Comparison of ENCODE assay signal across 9 cellular contexts in the genomic region with DNA sequence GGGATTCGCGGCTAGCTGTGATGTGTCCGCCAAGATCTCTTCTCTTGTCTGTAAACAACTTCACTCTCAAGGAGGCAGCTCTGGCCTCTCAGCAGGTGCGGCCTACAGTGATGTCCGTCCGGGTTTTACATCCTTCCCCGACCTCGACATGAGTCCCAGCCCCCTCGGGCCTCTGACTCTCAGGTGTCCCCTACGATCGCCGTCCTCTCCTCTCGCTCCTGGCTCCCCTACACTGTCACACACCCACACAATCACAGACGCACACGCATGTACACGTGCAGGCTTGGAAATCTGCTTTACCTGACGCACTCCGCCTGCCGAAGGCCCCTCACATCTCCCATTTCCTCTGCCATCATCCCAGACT. TPM values are rescaled to one million over a fixed set of nuclear protein-coding genes. Genes with fewer than 3 reads are reported as not detected.
DNase-seq lines count a peak whose midpoint lies in the region; ATAC-seq and TF ChIP-seq lines count a peak whose summit lies in the region.
"Had no signal": no experiment of that assay in that cellular context is flagged by ENCODE, and none has a peak within 500 bp of the region (broad histone marks: within the 10 kb centered on the region; RNA-seq: fewer than 3 reads in every experiment).

No MANE protein-coding gene starts in this region.

- no peaks in the 10 kb centered on the region for H3K27me3 Mint-ChIP-seq in activated T-cell treated with anti-CD3 and anti-CD28 coated beads, Interleukin-2, amount 50 U/mL, for 4 hours (ENCODE audit: low read depth)
- H3K27me3 Mint-ChIP-seq in activated T-helper 17 cell treated with anti-CD3 and anti-CD28 coated beads, Interleukin-2, amount 50 U/mL, for 72 hours, result no peaks in the 10 kb centered on the region

- H3K9me3 Mint-ChIP-seq in activated T-cell treated with anti-CD3 and anti-CD28 coated beads, Interleukin-2, amount 50 U/mL, for 4 hours, result no peaks in the 10 kb centered on the region
- H3K9me3 Mint-ChIP-seq in activated T-helper 17 cell treated with anti-CD3 and anti-CD28 coated beads, Interleukin-2, amount 50 U/mL, for 72 hours, result no peaks in the 10 kb centered on the region

- H3K27me3 ChIP-seq in iPS DF 6.9 (ENCODE audit: control insufficient read depth, insufficient read depth, low read length), result peaks cover 2% of the 10 kb centered on the region; the same call in 1 of the 2 replicates
- no peaks in the 10 kb centered on the region for H3K27me3 ChIP-seq in smooth muscle cell (ENCODE audit: low read depth)

- H4K20me1 ChIP-seq in smooth muscle cell (ENCODE audit: low read depth), result no peaks in the 10 kb centered on the region

- no peaks in the 10 kb centered on the region for H3K79me2 ChIP-seq in smooth muscle cell (ENCODE audit: low read depth)

- no peaks in the 10 kb centered on the region for H3K4me1 ChIP-seq in iPS DF 6.9 (ENCODE audit: control insufficient read depth, insufficient read depth, low read length)
- peaks cover 24% of the 10 kb centered on the region for H3K4me1 ChIP-seq in smooth muscle cell (ENCODE audit: low read depth)

- no peak for ATAC-seq in activated T-cell treated with anti-CD3 and anti-CD28 coated beads, Interleukin-2, amount 50 U/mL, for 4 hours
- ATAC-seq in activated T-helper 17 cell treated with anti-CD3 and anti-CD28 coated beads, Interleukin-2, amount 50 U/mL, for 72 hours (replicated peaks), result no peak
- no peak for ATAC-seq in GM18907 (IDR thresholded peaks at IDR 0.05; ENCODE audit: unreplicated experiment)

- H2AFZ ChIP-seq in smooth muscle cell (ENCODE audit: low read depth), result peak overlapping the region; percentile 99

- peak overlapping the region; percentile 89 for H3K4me3 Mint-ChIP-seq in activated T-cell treated with anti-CD3 and anti-CD28 coated beads, Interleukin-2, amount 50 U/mL, for 4 hours
- peak overlapping the region; percentile 83 for H3K4me3 Mint-ChIP-seq in activated T-helper 17 cell treated with anti-CD3 and anti-CD28 coated beads, Interleukin-2, amount 50 U/mL, for 72 hours

- H3K9ac ChIP-seq in smooth muscle cell (ENCODE audit: low read depth), result peak overlapping the region; percentile 82

- no peak for TF ChIP-seq CTCF in smooth muscle cell (IDR thresholded peaks at IDR 0.05; ENCODE audit: borderline replicate concordance, insufficient read depth, poor library complexity, severe bottlenecking)

- no CpG with 5 or more reads among the region's 19 CpGs for WGBS in iPS DF 6.9 (ENCODE audit: insufficient coverage, insufficient read length)
- 28% methylated on average over 19 of the region's 19 CpGs for WGBS in smooth muscle cell (ENCODE audit: low lambda C conversion rate)

- H3K36me3 ChIP-seq in iPS DF 6.9 (ENCODE audit: control insufficient read depth, insufficient read depth, low read length) (no peaks in the 10 kb centered on the region), smooth muscle cell (ENCODE audit: low read depth) (no peaks in the 10 kb centered on the region)

- peak overlapping the region; percentile 99 for H3K4me2 ChIP-seq in smooth muscle cell

- no peaks in the 10 kb centered on the region for H3K9me3 ChIP-seq in iPS DF 6.9 (ENCODE audit: control insufficient read depth, insufficient read depth, low read length)
- no peaks in the 10 kb centered on the region for H3K9me3 ChIP-seq in smooth muscle cell (replicated peaks; ENCODE audit: low read depth)

- DNase-seq in activated T-cell treated with anti-CD3 and anti-CD28 coated beads, Interleukin-2, amount 50 U/mL, for 4 hours, result no peak
- DNase-seq in activated T-cell treated with anti-CD3 and anti-CD28 coated beads, Interleukin-2, amount 50 U/mL, for 48 hours, result no peak
- no peak for DNase-seq in iPS DF 6.9 (ENCODE audit: low read depth, low spot score)
- DNase-seq in smooth muscle cell (lab: John Stamatoyannopoulos, UW; ENCODE audit: unreplicated experiment), result no peak
- no peak for DNase-seq in stimulated activated CD4-positive, alpha-beta T cell treated with anti-CD3 and anti-CD28 coated beads, Interleukin-2, amount 100 ng/mL, for 48 hours
- DNase-seq in activated CD4-positive, alpha-beta T cell treated with anti-CD3 and anti-CD28 coated beads, Interleukin-2, amount 50 U/mL, for 1 hour, result no peak

- H3K4me1 Mint-ChIP-seq in activated T-cell treated with anti-CD3 and anti-CD28 coated beads, Interleukin-2, amount 50 U/mL, for 4 hours (ENCODE audit: low read depth), result peaks cover 13% of the 10 kb centered on the region
- peaks cover 5% of the 10 kb centered on the region for H3K4me1 Mint-ChIP-seq in activated T-helper 17 cell treated with anti-CD3 and anti-CD28 coated beads, Interleukin-2, amount 50 U/mL, for 72 hours

- H3K4me3 ChIP-seq in iPS DF 6.9 (ENCODE audit: low read length), result peak overlapping the region; percentile 73
- H3K4me3 ChIP-seq in smooth muscle cell, result peak overlapping the region; percentile 72

- no peak overlapping the region for H3K27ac ChIP-seq in iPS DF 6.9 (ENCODE audit: low read length)
- peak overlapping the region; percentile 62 for H3K27ac ChIP-seq in smooth muscle cell (ENCODE audit: low read depth)

- H3K36me3 Mint-ChIP-seq in activated T-cell treated with anti-CD3 and anti-CD28 coated beads, Interleukin-2, amount 50 U/mL, for 4 hours (ENCODE audit: insufficient read depth), result no peaks in the 10 kb centered on the region
- no peaks in the 10 kb centered on the region for H3K36me3 Mint-ChIP-seq in activated T-helper 17 cell treated with anti-CD3 and anti-CD28 coated beads, Interleukin-2, amount 50 U/mL, for 72 hours (ENCODE audit: low read depth)

- H3F3A ChIP-seq in smooth muscle cell (ENCODE audit: low read depth), result peaks cover 15% of the 10 kb centered on the region

- H3K27ac Mint-ChIP-seq in activated T-helper 17 cell treated with anti-CD3 and anti-CD28 coated beads, Interleukin-2, amount 50 U/mL, for 72 hours, result peak overlapping the region; percentile 73

RNA-seq across cellular contexts. Expression of gene RSPH1, which starts 0.8 kb away (rescaled TPM):
- not detected for total RNA-seq in activated T-cell treated with anti-CD3 and anti-CD28 coated beads, Interleukin-2, amount 50 U/mL, for 4 hours
- total RNA-seq in activated T-helper 17 cell treated with anti-CD3 and anti-CD28 coated beads, Interleukin-2, amount 50 U/mL, for 72 hours, result under 1 TPM in 1 of 2 donors, not detected in 1; 0.82 TPM
- total RNA-seq in smooth muscle cell, result 0.13 TPM in 1 of 2 replicates, not detected in the other
- polyA plus RNA-seq in smooth muscle cell, result 0.16 TPM in 1 of 2 replicates, not detected in the other
- total RNA-seq: dermis microvascular lymphatic vessel endothelial cell had no signal

RNA-seq across cellular contexts. Expression of gene SLC37A1, which starts 16.8 kb away (rescaled TPM):
- total RNA-seq in activated T-cell treated with anti-CD3 and anti-CD28 coated beads, Interleukin-2, amount 50 U/mL, for 4 hours, result 10 to 100 TPM; 16.3 to 22.1 (median 20.2) TPM
- 10 to 100 TPM in 1 of 2 donors, 1 to 10 TPM in 1; 3.8 to 17.7 TPM for total RNA-seq in activated T-helper 17 cell treated with anti-CD3 and anti-CD28 coated beads, Interleukin-2, amount 50 U/mL, for 72 hours
- 18.0 and 19.4 TPM in 2 replicates for total RNA-seq in smooth muscle cell
- 14.6 and 15.0 TPM in 2 replicates for polyA plus RNA-seq in smooth muscle cell
